Comparison of ENCODE assay signal across 8 cellular contexts in the genomic region with DNA sequence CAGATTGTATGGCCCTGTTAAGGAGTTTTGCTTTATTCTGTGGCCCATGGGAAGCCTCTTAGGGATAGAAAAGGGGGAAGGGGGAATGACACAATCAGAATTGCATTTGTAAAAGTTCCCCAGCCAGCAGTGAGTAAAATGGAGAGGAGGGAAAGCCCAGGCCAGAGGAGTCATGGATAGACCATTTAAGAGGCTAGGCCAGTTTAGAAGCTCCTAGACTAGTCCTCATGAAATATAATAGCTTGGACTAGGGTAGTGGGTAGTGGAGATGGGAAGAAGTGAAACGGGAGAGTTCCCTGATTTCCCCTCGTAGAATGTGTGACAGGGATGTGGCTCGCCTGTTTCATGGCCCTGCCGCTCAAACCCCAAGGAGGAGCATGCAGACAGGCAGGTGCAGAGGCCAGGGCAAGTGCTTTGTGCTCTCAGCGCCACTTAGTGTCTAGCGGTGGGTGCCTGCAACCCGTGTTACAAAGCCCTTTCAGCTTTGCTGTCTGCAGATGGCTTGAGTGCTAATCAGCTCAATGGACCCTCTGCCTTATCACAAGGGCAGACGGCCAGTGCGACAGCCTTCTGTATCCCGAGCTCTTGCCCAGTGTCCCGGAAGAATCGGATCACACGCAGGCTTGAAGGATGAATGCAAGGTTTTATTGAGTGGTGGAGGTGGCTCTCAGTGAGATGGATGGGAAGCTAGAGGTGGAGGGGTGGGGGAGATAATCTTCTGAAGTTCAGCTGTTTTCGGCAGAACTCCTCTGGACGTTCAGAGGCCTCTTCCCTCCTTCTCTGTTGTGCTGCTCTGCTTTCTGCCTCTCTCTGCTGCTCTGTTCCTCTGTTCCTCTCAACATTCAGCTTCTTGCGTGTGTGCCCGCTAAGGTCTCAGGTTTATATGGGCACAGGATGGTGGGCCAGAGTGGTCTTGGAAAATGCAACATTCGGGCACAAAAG.
DNase-seq lines count a peak whose midpoint lies in the region; TF ChIP-seq lines count a peak whose summit lies in the region.

No MANE protein-coding gene starts in this region.

- H2BK15ac ChIP-seq in mesendoderm (replicated peaks; ENCODE audit: low read depth), result no peak overlapping the region

- H3K9me2 ChIP-seq in MM.1S (replicated peaks; ENCODE audit: insufficient read depth, low read length), result no peaks in the 10 kb centered on the region; the same call in 1 of the 2 replicates

- DNase-seq in NCI-H1417 (lab: John Stamatoyannopoulos, UW), result peak in 2 of 3 experiments; percentile 31 to 51
- no peak for DNase-seq in NCI-H1417 treated with DMSO at 0.1 percent for 48 hours (lab: John Stamatoyannopoulos, UW)
- DNase-seq in NCI-H1436 treated with DMSO at 0.1 percent for 48 hours (lab: John Stamatoyannopoulos, UW), result peak; percentile 13
- peak; percentile 12 to 22 for DNase-seq in activated CD4-positive, alpha-beta T cell treated with anti-CD3 and anti-CD28 coated beads, Interleukin-2, amount 50 U/mL, for 48 hours
- DNase-seq in mesendoderm, result peak; percentile 86
- no peak for DNase-seq in SJCRH30
- DNase-seq in MM.1S, result no peak
- no peak for DNase-seq in 8988T

- H3K23ac ChIP-seq in mesendoderm (ENCODE audit: low read length), result no peak overlapping the region

- H3K4me2 ChIP-seq in mesendoderm (ENCODE audit: low read length) (no peak overlapping the region), MM.1S (ENCODE audit: low read depth, low read length) (no peak overlapping the region)

- H3K56ac ChIP-seq in mesendoderm (ENCODE audit: low read length), result no peak overlapping the region

- no peaks in the 10 kb centered on the region for H4K20me1 ChIP-seq in MM.1S (ENCODE audit: insufficient read depth, low read length)

- H4K8ac ChIP-seq in mesendoderm (ENCODE audit: low read depth, low read length), result no peak overlapping the region

- H3K36me3 ChIP-seq in mesendoderm (ENCODE audit: control insufficient read depth, insufficient read depth, low read length) (no peaks in the 10 kb centered on the region), SJCRH30 (no peaks in the 10 kb centered on the region), MM.1S (replicated peaks; ENCODE audit: insufficient read depth, low read length) (no peaks in the 10 kb centered on the region)

- H3K9ac ChIP-seq in mesendoderm (ENCODE audit: low read length), result no peak overlapping the region
- H3K9ac ChIP-seq in MM.1S (ENCODE audit: low read length), result no peak overlapping the region

- no peak overlapping the region for H2AFZ ChIP-seq in MM.1S (ENCODE audit: low read length)

- no peak overlapping the region for H3K4ac ChIP-seq in mesendoderm (ENCODE audit: low read depth, low read length)

- H3K18ac ChIP-seq in mesendoderm (ENCODE audit: low read length), result no peak overlapping the region

- H3K27ac ChIP-seq in mesendoderm (ENCODE audit: low read depth, low read length), result no peak overlapping the region
- no peak overlapping the region for H3K27ac ChIP-seq in SJCRH30
- no peak overlapping the region for H3K27ac ChIP-seq in MM.1S (ENCODE audit: low read length)

- no peaks in the 10 kb centered on the region for H3K4me1 ChIP-seq in mesendoderm (ENCODE audit: control insufficient read depth, low read depth, low read length)
- H3K4me1 ChIP-seq in SJCRH30, result no peaks in the 10 kb centered on the region
- no peaks in the 10 kb centered on the region for H3K4me1 ChIP-seq in MM.1S (ENCODE audit: low read length)

- no peak for TF ChIP-seq CTCF in MM.1S (IDR thresholded peaks at IDR 0.05; ENCODE audit: low read length)

- H3K79me1 ChIP-seq in mesendoderm (ENCODE audit: low read length), result no peaks in the 10 kb centered on the region

- no peak overlapping the region for H2AK5ac ChIP-seq in mesendoderm (ENCODE audit: low read length)

- 0 out of 2 replicates have a peak, but pooled peaks cover 2% of the 10 kb centered on the region for H3K9me3 ChIP-seq in SJCRH30 (replicated peaks)
- H3K9me3 ChIP-seq in MM.1S (replicated peaks; ENCODE audit: insufficient read depth, low read length), result no peaks in the 10 kb centered on the region

- no peak overlapping the region for H2BK5ac ChIP-seq in mesendoderm (ENCODE audit: low read length)

- H3K27me3 ChIP-seq in mesendoderm (ENCODE audit: insufficient read depth, low read length, poor library complexity), result no peaks in the 10 kb centered on the region
- H3K27me3 ChIP-seq in SJCRH30, result no peaks in the 10 kb centered on the region
- no peaks in the 10 kb centered on the region for H3K27me3 ChIP-seq in MM.1S (replicated peaks; ENCODE audit: insufficient read depth, low read length)

- no peak overlapping the region for H3K4me3 ChIP-seq in mesendoderm (ENCODE audit: low read length)
- no peak overlapping the region for H3K4me3 ChIP-seq in SJCRH30
- no peak overlapping the region for H3K4me3 ChIP-seq in MM.1S (ENCODE audit: low read length)

- no peaks in the 10 kb centered on the region for H3K79me2 ChIP-seq in mesendoderm (ENCODE audit: control insufficient read depth, insufficient read depth, low read length)
- H3K79me2 ChIP-seq in MM.1S (ENCODE audit: low read length), result no peaks in the 10 kb centered on the region

- no peak overlapping the region for H4K5ac ChIP-seq in mesendoderm (ENCODE audit: low read length)

- WGBS in mesendoderm (ENCODE audit: extremely low coverage, insufficient coverage, low lambda C conversion rate), result no CpG with 5 or more reads among the region's 18 CpGs

- H2BK120ac ChIP-seq in mesendoderm (ENCODE audit: low read depth, low read length), result no peak overlapping the region

- H3F3A ChIP-seq in MM.1S (ENCODE audit: insufficient read depth, low read length), result no peaks in the 10 kb centered on the region

Comparison
In these comparisons a context has a peak if more than half of its experiments do, and no peak if none do; other contexts are left out.
1. DNase-seq: peak in NCI-H1417 (2 of 3), NCI-H1436 treated with DMSO at 0.1 percent for 48 hours (single experiment), activated CD4-positive, alpha-beta T cell treated with anti-CD3 and anti-CD28 coated beads, Interleukin-2, amount 50 U/mL, for 48 hours (2 of 2) and mesendoderm (single experiment); none in NCI-H1417 treated with DMSO at 0.1 percent for 48 hours (single experiment), SJCRH30 (0 of 2), MM.1S (single experiment) and 8988T (single experiment).